ENCODE assay signal across 12 cellular contexts in genomic region chr2:165238295-165238694, GRCh38. TPM values are rescaled to one million over a fixed set of nuclear protein-coding genes. Genes with fewer than 3 reads are reported as not detected.
DNase-seq lines count a peak whose midpoint lies in the region; ATAC-seq, FAIRE-seq and TF ChIP-seq lines count a peak whose summit lies in the region.
"Had no signal": no experiment of that assay in that cellular context is flagged by ENCODE, and none has a peak within 500 bp of the region (broad histone marks: within the 10 kb centered on the region; RNA-seq: fewer than 3 reads in every experiment).

No MANE protein-coding gene starts in this region.

- no peak for ATAC-seq in HG02973 (IDR thresholded peaks at IDR 0.05; ENCODE audit: unreplicated experiment)
- ATAC-seq: T-helper 17 cell had no signal

- H3K4me1 ChIP-seq in liver (ENCODE audit: control insufficient read depth in 4 of 4, insufficient read depth in 4 of 4, low read length in 3 of 4): no peaks in the 10 kb centered on the region

- no peak overlapping the region for H3K4me3 ChIP-seq in bronchial epithelial cell (ENCODE audit: low read depth, low read length)
- no peak overlapping the region for H3K4me3 ChIP-seq in liver (ENCODE audit: low read depth in 1 of 3, low read length in 3 of 3)

- no peak for TF ChIP-seq RAD21 in liver (IDR thresholded peaks at IDR 0.05)

- no peak for FAIRE-seq in bronchial epithelial cell (lab: Jason Lieb, UNC)

- H3K9ac ChIP-seq in liver (ENCODE audit: low read depth in 1 of 2, low read length in 2 of 2): no peak overlapping the region

- H3K27me3 ChIP-seq in bronchial epithelial cell (ENCODE audit: control insufficient read depth, insufficient read depth, low read length) (no peaks in the 10 kb centered on the region), liver (ENCODE audit: control insufficient read depth in 4 of 4, insufficient read depth in 4 of 4, low read length in 3 of 4) (no peaks in the 10 kb centered on the region)

- no peak for TF ChIP-seq CTCF in bronchial epithelial cell (IDR thresholded peaks at IDR 0.05; ENCODE audit: insufficient read depth, low read length, severe bottlenecking)
- TF ChIP-seq CTCF in liver (IDR thresholded peaks at IDR 0.05; ENCODE audit: low read depth, low read length, missing input control): no peak

- no peak overlapping the region for H3K27ac ChIP-seq in liver (ENCODE audit: low read depth in 1 of 2, low read length in 2 of 2)

- DNase-seq in GM03348 (ENCODE audit: low spot score) (peak; percentile 7), LoVo (ENCODE audit: low spot score) (peak; percentile 14), bronchial epithelial cell (ENCODE audit: low read depth) (peak; percentile 25), UCSD-AML1 (lab: John Stamatoyannopoulos, UW; ENCODE audit: unreplicated experiment) (no peak), NCI-H1930 (lab: John Stamatoyannopoulos, UW) (no peak)
- DNase-seq in stimulated activated CD4-positive, alpha-beta T cell treated with anti-CD3 and anti-CD28 coated beads, Interleukin-1b, Interleukin-23, amount 100 ng/mL, for 48 hours: no peak
- DNase-seq: amygdala, NCI-H187, occipital lobe, T-helper 17 cell had no signal

- WGBS in liver: 10% methylated on average over 3 of the region's 3 CpGs

- no peaks in the 10 kb centered on the region for H3K9me3 ChIP-seq in liver (ENCODE audit: control insufficient read depth in 4 of 4, low read length in 3 of 4)

- H3K36me3 ChIP-seq in bronchial epithelial cell (ENCODE audit: control insufficient read depth, insufficient read depth, low read length) (no peaks in the 10 kb centered on the region), liver (ENCODE audit: control insufficient read depth in 4 of 4, insufficient read depth in 3 of 4, low read depth in 1 of 4, low read length in 3 of 4) (no peaks in the 10 kb centered on the region)

TF ChIP-seq in liver, 16 proteins besides CTCF, POLR2A, EP300 and RAD21:
- TF ChIP-seq FOXA2 (IDR thresholded peaks at IDR 0.05) (no peak), REST (IDR thresholded peaks at IDR 0.05) (peak; percentile 100)

RNA-seq across cellular contexts. Expression of gene SCN2A, which starts 0.9 kb away (rescaled TPM):
- under 0.01 TPM in 2 replicates for total RNA-seq in bronchial epithelial cell
- total RNA-seq in liver: under 1 TPM; 0.05 to 0.33 TPM
- under 1 TPM; 0.01 to 0.06 TPM for polyA plus RNA-seq in liver

RNA-seq across cellular contexts. Expression of gene SCN3A, which starts 34.4 kb away (rescaled TPM):
- total RNA-seq in bronchial epithelial cell: not detected in 2 replicates
- total RNA-seq in liver: 1 to 10 TPM in 1 of 2 donors, under 1 TPM in 1; 0.50 to 1.0 TPM
- under 1 TPM; 0.05 to 0.08 TPM for polyA plus RNA-seq in liver

Comparison
In these comparisons a context has a peak if more than half of its experiments do, and no peak if none do; other contexts are left out.
1. DNase-seq: peak in GM03348 (single experiment), LoVo (single experiment) and bronchial epithelial cell (single experiment); none in stimulated activated CD4-positive, alpha-beta T cell treated with anti-CD3 and anti-CD28 coated beads, Interleukin-1b, Interleukin-23, amount 100 ng/mL, for 48 hours (single experiment), UCSD-AML1 (single experiment) and NCI-H1930 (0 of 2).